ENCODE assay signal across 34 cellular contexts in genomic region chr7:18777314-18777713, GRCh38.
"Had no signal": no experiment of that assay in that cellular context is flagged by ENCODE, and none has a peak within 500 bp of the region (broad histone marks: within the 10 kb centered on the region; RNA-seq: fewer than 3 reads in every experiment).

No MANE protein-coding gene starts in this region.

- H3K27me3 ChIP-seq: MG63 had no signal

- H3K9me3 ChIP-seq: MG63 had no signal

- DNase-seq: Karpas-422, Kasumi-1, MG63, MM.1S, MV-4-11, NCI-H1048, NCI-H1092, NCI-H1092 treated with DMSO at 0.1 percent for 48 hours, NCI-H1105, NCI-H1105 treated with DMSO at 0.1 percent for 48 hours, NCI-H1417, NCI-H1417 treated with DMSO at 0.1 percent for 48 hours, NCI-H1436, NCI-H1436 treated with DMSO at 0.1 percent for 48 hours, NCI-H146, NCI-H1694, NCI-H1694 treated with DMSO at 0.1 percent for 48 hours, NCI-H187, NCI-H187 treated with DMSO at 0.1 percent for 48 hours, NCI-H1930, NCI-H2029, NCI-H2029 treated with DMSO at 0.1 percent for 48 hours, NCI-H2081, NCI-H2081 treated with DMSO at 0.1 percent for 48 hours, NCI-H2107, NCI-H2171, NCI-H2171 treated with DMSO at 0.1 percent for 48 hours, NCI-H2227 treated with DMSO at 0.1 percent for 48 hours, NCI-H226, NCI-H345, NCI-H446, NCI-H446 treated with DMSO at 0.1 percent for 48 hours, NCI-H510A, NCI-H510A treated with DMSO at 0.1 percent for 48 hours had no signal

- H3K4me3 ChIP-seq: MG63 had no signal

- H3K36me3 ChIP-seq: MG63 had no signal
